8 cellular contexts compared by ENCODE assay signal in genomic region chr20:35619196-35620095, GRCh38. TPM values are rescaled to one million over a fixed set of nuclear protein-coding genes. Genes with fewer than 3 reads are reported as not detected.
DNase-seq lines count a peak whose midpoint lies in the region; ATAC-seq, FAIRE-seq and TF ChIP-seq lines count a peak whose summit lies in the region.

No MANE protein-coding gene starts in this region.

- FAIRE-seq in small intestine (lab: Jason Lieb, UNC), result no peak

- peak; percentile 88 for DNase-seq in EH (ENCODE audit: low read depth)
- peak; percentile 90 to 98 for DNase-seq in HAP-1 (ENCODE audit: low spot score in 2 of 2)
- peak; percentile 82 for DNase-seq in NCI-H1105 treated with DMSO at 0.1 percent for 48 hours (lab: John Stamatoyannopoulos, UW)
- peak; percentile 86 for DNase-seq in T1000 (lab: John Stamatoyannopoulos, UW)
- DNase-seq in astrocyte of the spinal cord (ENCODE audit: low read depth, low spot score), result peak; percentile 81
- peak; percentile 77 for DNase-seq in small intestine

- H3K4me3 ChIP-seq in HAP-1 (peak overlapping the region; percentile 45), astrocyte of the spinal cord (ENCODE audit: low read depth, low read length) (peak overlapping the region; percentile 60), iPS-18c (ENCODE audit: insufficient read depth, low read depth, low read length) (peak overlapping the region; percentile 65), small intestine (ENCODE audit: low read depth in 1 of 2, low read length in 2 of 2) (peak overlapping the region; percentile 17 to 37)

- peak; percentile 54 for TF ChIP-seq CTCF in astrocyte of the spinal cord (IDR thresholded peaks at IDR 0.05; ENCODE audit: low read depth, low read length)

- no peaks in the 10 kb centered on the region for H3K36me3 ChIP-seq in HAP-1 (replicated peaks)
- no peaks in the 10 kb centered on the region for H3K36me3 ChIP-seq in small intestine (ENCODE audit: control insufficient read depth in 2 of 2, insufficient read depth in 2 of 2, low read length in 2 of 2)

- H3K9me3 ChIP-seq in HAP-1 (no peaks in the 10 kb centered on the region), iPS-18c (ENCODE audit: control insufficient read depth, insufficient read depth, low read length) (no peaks in the 10 kb centered on the region), small intestine (ENCODE audit: control insufficient read depth, low read depth) (no peaks in the 10 kb centered on the region)

- H3K4me1 ChIP-seq in HAP-1, result peaks cover 30% of the 10 kb centered on the region
- peaks cover 0 to 2% of the 10 kb centered on the region in 2 donors for H3K4me1 ChIP-seq in small intestine (ENCODE audit: control insufficient read depth in 2 of 2, insufficient read depth in 1 of 2, low read depth in 1 of 2, low read length in 1 of 2)

- in situ Hi-C loops in HAP-1 (cut with MboI; ENCODE audit: low sequenced_read_pairs) (no loop called here), astrocyte of the spinal cord (cut with HindIII; ENCODE audit: low sequenced_read_pairs) (no loop called here)

- no peak overlapping the region for H3K27ac ChIP-seq in small intestine (ENCODE audit: low read depth in 1 of 2, low read length in 1 of 2)

- H3K27me3 ChIP-seq in HAP-1 (ENCODE audit: low read depth), result no peaks in the 10 kb centered on the region
- H3K27me3 ChIP-seq in small intestine (ENCODE audit: control insufficient read depth in 2 of 2, insufficient read depth in 2 of 2, low read length in 2 of 2), result no peaks in the 10 kb centered on the region

- 4 to 5% (median 4%) methylated on average over 49 of the region's 49 CpGs for WGBS in small intestine, 3 donors

- no peak for ATAC-seq in HG02981 (IDR thresholded peaks at IDR 0.05; ENCODE audit: unreplicated experiment)

RNA-seq across cellular contexts. Expression of gene SPAG4, which starts 3.8 kb away (rescaled TPM):
- 10 to 100 TPM in 1 of 3 donors, 1 to 10 TPM in 2; 1.3 to 10.5 (median 2.8) TPM for polyA plus RNA-seq in small intestine

RNA-seq across cellular contexts. Expression of gene CPNE1, which starts 45.3 kb away (rescaled TPM):
- 100 to 1,000 TPM in 2 of 3 donors, 10 to 100 TPM in 1; 94.3 to 127 (median 100) TPM for polyA plus RNA-seq in small intestine

RNA-seq across cellular contexts. Expression of gene RBM12, which starts 45.3 kb away (rescaled TPM):
- polyA plus RNA-seq in small intestine, result 10 to 100 TPM in 1 of 3 donors, 1 to 10 TPM in 2; 6.9 to 16.2 (median 8.9) TPM
